9 cellular contexts compared by ENCODE assay signal in the genomic region with DNA sequence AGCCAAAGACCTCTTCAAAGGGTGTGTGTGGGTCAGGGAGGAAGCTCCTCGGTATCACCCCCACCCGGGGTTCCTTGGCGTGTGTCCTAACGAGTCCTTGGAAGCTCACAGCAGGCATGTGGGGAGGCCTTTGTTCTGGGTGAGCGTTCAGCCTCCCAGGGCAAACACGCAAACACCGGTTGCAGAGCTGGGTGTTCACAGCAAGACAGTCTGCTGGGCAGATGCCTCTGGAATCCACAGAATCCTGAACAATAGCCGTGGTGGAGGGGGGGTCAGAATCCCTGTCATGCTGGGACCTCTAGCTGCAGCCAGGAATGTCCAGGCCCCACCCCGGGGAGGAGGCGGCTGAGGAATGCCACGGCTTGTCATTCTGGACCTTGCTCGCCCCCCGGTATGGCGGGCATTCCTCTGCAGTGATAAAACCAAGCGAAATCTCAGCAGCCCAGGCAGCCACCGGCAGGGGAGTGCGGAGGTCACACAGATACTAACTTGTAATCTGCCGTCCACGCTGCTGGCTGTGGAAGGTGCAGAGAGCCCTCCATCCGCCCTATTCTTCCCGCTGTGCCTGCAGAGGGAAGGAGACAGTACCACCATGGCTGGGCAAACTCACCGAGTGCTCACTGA. TPM values are rescaled to one million over a fixed set of nuclear protein-coding genes. Genes with fewer than 3 reads are reported as not detected.
DNase-seq lines count a peak whose midpoint lies in the region; ATAC-seq and TF ChIP-seq lines count a peak whose summit lies in the region.
"Not testable (repeated sequence)": the region's sequence is repeated elsewhere in the genome, so short reads cannot be mapped to it uniquely, and the experiment has no call there.
"Had no signal": no experiment of that assay in that cellular context is flagged by ENCODE, and none has a peak within 500 bp of the region (broad histone marks: within the 10 kb centered on the region; RNA-seq: fewer than 3 reads in every experiment).

No MANE protein-coding gene starts in this region.

- TF ChIP-seq POLR2A in esophagus muscularis mucosa (IDR thresholded peaks at IDR 0.05; ENCODE audit: low read depth); suprapubic skin (IDR thresholded peaks at IDR 0.05): not testable (repeated sequence)

- not testable (repeated sequence) for H3K4me1 ChIP-seq in Caco-2; HUES6 (ENCODE audit: control insufficient read depth, insufficient read depth, low read length); Panc1 (ENCODE audit: control insufficient read depth, insufficient read depth, low read length)
- peaks cover 2 to 35% (median 23%) of the 10 kb centered on the region in 4 donors for H3K4me1 ChIP-seq in esophagus muscularis mucosa
- peaks cover 14% of the 10 kb centered on the region for H3K4me1 ChIP-seq in neuron (ENCODE audit: insufficient read depth, low read length)
- peaks cover 24% of the 10 kb centered on the region for H3K4me1 ChIP-seq in suprapubic skin

- peak; percentile 27; the same call in 1 of the 2 replicates for ATAC-seq in Panc1

- WGBS in esophagus muscularis mucosa, result 59% methylated on average over 13 of the region's 22 CpGs
- WGBS in suprapubic skin, result 41% methylated on average over 5 of the region's 22 CpGs

- not testable (repeated sequence) for H2AFZ ChIP-seq in neuron (ENCODE audit: low read depth, low read length)

- in situ Hi-C loops in Panc1 (cut with HindIII; ENCODE audit: low pct_unique_long_range_greater_than_20kb, low sequenced_read_pairs), result not testable (repeated sequence)

- intact Hi-C loops in Caco-2 (cut with micrococcal nuclease; ENCODE audit: unreplicated experiment); Panc1 (cut with micrococcal nuclease; ENCODE audit: unreplicated experiment); activated naive CD4-positive, alpha-beta T cell treated with anti-CD3 and anti-CD28 coated beads for 36 hours (cut with micrococcal nuclease); esophagus muscularis mucosa (cut with DNase I): not testable (repeated sequence)

- H3K27ac Mint-ChIP-seq in Caco-2 (ENCODE audit: unreplicated experiment), result peak overlapping the region; percentile 88
- not testable (repeated sequence) for H3K27ac Mint-ChIP-seq in activated naive CD4-positive, alpha-beta T cell treated with anti-CD3 and anti-CD28 coated beads for 36 hours

- DNase-seq in Caco-2 (peak; percentile 94 to 97), esophagus muscularis mucosa (ENCODE audit: extremely low spot score) (peak; percentile 80), islet precursor cell (peak; percentile 97), suprapubic skin (ENCODE audit: low spot score in 2 of 2) (peak; percentile 52 to 66)
- not testable (repeated sequence) for DNase-seq in Panc1 (ENCODE audit: low read depth, low spot score); activated naive CD4-positive, alpha-beta T cell treated with anti-CD3 and anti-CD28 coated beads for 36 hours

- POLR2A ChIA-PET in Caco-2 (lab: Charles Lee), result interaction anchor here (3.2 kb wide), 1 partner anchor 64 kb away, joined by 12 read pairs; the partner anchor contains the start of gene QPRT
- POLR2A ChIA-PET in Panc1 (lab: Charles Lee), result not testable (repeated sequence)

- H3K9me3 ChIP-seq in Caco-2; HUES6 (ENCODE audit: control insufficient read depth, insufficient read depth, low read depth, low read length); Panc1 (ENCODE audit: control insufficient read depth, insufficient read depth, low read depth, low read length); esophagus muscularis mucosa; neuron (ENCODE audit: low read length); suprapubic skin: not testable (repeated sequence)

- CTCF ChIA-PET in Caco-2 (lab: Charles Lee); Panc1 (lab: Charles Lee); activated naive CD4-positive, alpha-beta T cell treated with anti-CD3 and anti-CD28 coated beads for 36 hours (lab: Charles Lee): not testable (repeated sequence)

- TF ChIP-seq CTCF in Caco-2 (IDR thresholded peaks at IDR 0.05; ENCODE audit: insufficient read depth in 1 of 2, low read depth in 1 of 2, low read length in 1 of 2, severe bottlenecking in 1 of 2, unreplicated experiment in 1 of 2), result peak in 1 of 2 experiments; percentile 10
- TF ChIP-seq CTCF in Panc1 (IDR thresholded peaks at IDR 0.05); esophagus muscularis mucosa (IDR thresholded peaks at IDR 0.05); suprapubic skin (IDR thresholded peaks at IDR 0.05): not testable (repeated sequence)

- not testable (repeated sequence) for H3K27me3 ChIP-seq in Caco-2 (replicated peaks; ENCODE audit: control insufficient read depth, insufficient read depth, low read length); HUES6 (ENCODE audit: control insufficient read depth, insufficient read depth, low read length); Panc1 (ENCODE audit: control insufficient read depth, insufficient read depth, low read length); esophagus muscularis mucosa; neuron (ENCODE audit: insufficient read depth, low read length); suprapubic skin

- H3K36me3 ChIP-seq in Caco-2 (ENCODE audit: control insufficient read depth, insufficient read depth, low read length); HUES6 (ENCODE audit: control insufficient read depth, insufficient read depth, low read length); Panc1 (ENCODE audit: control insufficient read depth, insufficient read depth, low read length); esophagus muscularis mucosa; neuron (ENCODE audit: insufficient read depth, low read length); suprapubic skin: not testable (repeated sequence)

- not testable (repeated sequence) for BruUV-seq in Caco-2 (replicated peaks; lab: Mats Ljungman, UMichigan); Panc1 (replicated peaks; lab: Mats Ljungman, UMichigan)

- not testable (repeated sequence) for H3K9me3 Mint-ChIP-seq in Caco-2 (ENCODE audit: unreplicated experiment); activated naive CD4-positive, alpha-beta T cell treated with anti-CD3 and anti-CD28 coated beads for 36 hours

- TF ChIP-seq EP300 in esophagus muscularis mucosa (IDR thresholded peaks at IDR 0.05); suprapubic skin (IDR thresholded peaks at IDR 0.05): not testable (repeated sequence)

- not testable (repeated sequence) for H3K4me1 Mint-ChIP-seq in Caco-2 (ENCODE audit: low read depth, unreplicated experiment); activated naive CD4-positive, alpha-beta T cell treated with anti-CD3 and anti-CD28 coated beads for 36 hours (ENCODE audit: low read depth)

- peak overlapping the region; percentile 60 for H3K4me3 Mint-ChIP-seq in Caco-2 (ENCODE audit: unreplicated experiment)
- peak overlapping the region; percentile 27 for H3K4me3 Mint-ChIP-seq in activated naive CD4-positive, alpha-beta T cell treated with anti-CD3 and anti-CD28 coated beads for 36 hours

- not testable (repeated sequence) for H3K4me3 ChIP-seq in Caco-2 (ENCODE audit: low read depth, low read length); Panc1 (ENCODE audit: low read depth in 2 of 2, low read length in 2 of 2); esophagus muscularis mucosa; suprapubic skin
- peak overlapping the region; percentile 40 for H3K4me3 ChIP-seq in HUES6 (ENCODE audit: low read depth, low read length)
- peak overlapping the region; percentile 13 for H3K4me3 ChIP-seq in neuron (ENCODE audit: low read length)

- peaks cover 23% of the 10 kb centered on the region for H3K36me3 Mint-ChIP-seq in Caco-2 (ENCODE audit: insufficient read depth, unreplicated experiment)
- H3K36me3 Mint-ChIP-seq in activated naive CD4-positive, alpha-beta T cell treated with anti-CD3 and anti-CD28 coated beads for 36 hours (ENCODE audit: low read depth), result peaks cover 19% of the 10 kb centered on the region

- peak overlapping the region; percentile 70 for H3K9ac ChIP-seq in HUES6 (ENCODE audit: low read length)

- peak overlapping the region; percentile 53; the same call in 1 of the 2 replicates for H3K27ac ChIP-seq in HUES6 (ENCODE audit: low read depth, low read length)
- H3K27ac ChIP-seq in Panc1 (ENCODE audit: low read length); suprapubic skin: not testable (repeated sequence)
- peak overlapping the region in 3 of 4 donors; percentile 43 to 88 (median 79) for H3K27ac ChIP-seq in esophagus muscularis mucosa (replicated peaks in 1 of 4)

- H3K27me3 Mint-ChIP-seq in Caco-2 (ENCODE audit: insufficient read depth, unreplicated experiment); activated naive CD4-positive, alpha-beta T cell treated with anti-CD3 and anti-CD28 coated beads for 36 hours (ENCODE audit: low read depth): not testable (repeated sequence)

RNA-seq across cellular contexts. Expression of gene SPN, which starts 48.2 kb away (rescaled TPM):
- total RNA-seq in Caco-2 (2022), result not detected in 2 replicates
- 1.3 TPM for total RNA-seq in Panc1 (2021; ENCODE audit: unreplicated experiment)
- polyA plus RNA-seq in Panc1 (2012; ENCODE audit: insufficient read length), result 0.17 TPM
- total RNA-seq in activated naive CD4-positive, alpha-beta T cell treated with anti-CD3 and anti-CD28 coated beads for 36 hours, result 10 to 100 TPM; 51.9 to 53.2 TPM
- 1 to 10 TPM; 1.1 to 4.2 (median 2.6) TPM for total RNA-seq in esophagus muscularis mucosa
- 1 to 10 TPM; 2.2 to 6.3 (median 4.7) TPM for total RNA-seq in suprapubic skin
- total RNA-seq: foreskin keratinocyte had no signal
- polyA plus RNA-seq: foreskin keratinocyte had no signal

Comparison
In these comparisons a context has a peak if more than half of its experiments do, and no peak if none do; other contexts are left out.
1. RNA of gene SPN, which starts 48.2 kb away (total RNA-seq): 51.9 to 53.2 TPM in activated naive CD4-positive, alpha-beta T cell treated with anti-CD3 and anti-CD28 coated beads for 36 hours; 2.2 to 6.3 TPM in suprapubic skin, 1.1 to 4.2 TPM in esophagus muscularis mucosa, 1.3 TPM in Panc1 (single experiment) and not detected in Caco-2; every median in the first group is over 4 times any median in the second.